In genomic region chr12:86627001-86627400, GRCh38 we compare ENCODE assay signal across 11 cellular contexts.
"Had no signal": no experiment of that assay in that cellular context is flagged by ENCODE, and none has a peak within 500 bp of the region (broad histone marks: within the 10 kb centered on the region; RNA-seq: fewer than 3 reads in every experiment).

No MANE protein-coding gene starts in this region.

- H3K36me3 ChIP-seq: HAP-1 had no signal

- H3K9ac ChIP-seq: GM23248 had no signal

- ATAC-seq: GM23338, HCT116 had no signal

- FAIRE-seq: H1, H54 had no signal

- DNase-seq: GM23248, GOT3, H7, H9, HCEC 1CT, HFFc6 had no signal

- H3K4me1 ChIP-seq: HAP-1 had no signal

- H3K4me3 ChIP-seq: GM23248, GM23338, HAP-1 had no signal

- H3K27ac ChIP-seq: GM23248 had no signal
